In genomic region chr3:112392393-112393359, GRCh38 we compare ENCODE assay signal across 18 cellular contexts. TPM values are rescaled to one million over a fixed set of nuclear protein-coding genes. Genes with fewer than 3 reads are reported as not detected.
DNase-seq lines count a peak whose midpoint lies in the region; ATAC-seq and TF ChIP-seq lines count a peak whose summit lies in the region.
"Had no signal": no experiment of that assay in that cellular context is flagged by ENCODE, and none has a peak within 500 bp of the region (broad histone marks: within the 10 kb centered on the region; RNA-seq: fewer than 3 reads in every experiment).

No MANE protein-coding gene starts in this region.

- no peak for ATAC-seq in effector memory CD8-positive, alpha-beta T cell (replicated peaks)
- ATAC-seq: stimulated activated effector memory CD8-positive, alpha-beta T cell treated with anti-CD3 and anti-CD28 coated beads, Interleukin-12 subunit alpha, Interleukin-12 subunit beta, amount 100 ng/mL, for 72 hours had no signal

- H2AFZ ChIP-seq in osteoblast (ENCODE audit: low read length): no peak overlapping the region

- CTCF ChIA-PET in MCF 10A (lab: Yijun Ruan, JAX): interaction anchor here (0.7 to 1.0 kb wide), 2 partner anchors 17 to 376 kb away, joined by 3 read pairs; no protein-coding TSS in a partner anchor

- POLR2A ChIA-PET in MCF 10A (lab: Yijun Ruan, JAX): no interaction called here

- H3K4me1 Mint-ChIP-seq in MCF 10A (ENCODE audit: insufficient read depth, unreplicated experiment): peaks cover 28% of the 10 kb centered on the region
- no peaks in the 10 kb centered on the region for H3K4me1 Mint-ChIP-seq in effector memory CD8-positive, alpha-beta T cell (ENCODE audit: low read depth in 2 of 2)

- no TSS peak for BruUV-seq in MCF 10A (replicated peaks; lab: Mats Ljungman, UMichigan)

- H3K9me3 ChIP-seq in breast epithelium (no peaks in the 10 kb centered on the region), osteoblast (ENCODE audit: low read depth, low read length) (no peaks in the 10 kb centered on the region)
- H3K9me3 ChIP-seq: vagina had no signal

- no peaks in the 10 kb centered on the region for H3K36me3 Mint-ChIP-seq in MCF 10A (ENCODE audit: insufficient read depth, unreplicated experiment)
- no peaks in the 10 kb centered on the region for H3K36me3 Mint-ChIP-seq in effector memory CD8-positive, alpha-beta T cell (ENCODE audit: insufficient read depth)
- H3K36me3 Mint-ChIP-seq: stimulated activated effector memory CD8-positive, alpha-beta T cell treated with anti-CD3 and anti-CD28 coated beads, Interleukin-12 subunit alpha, Interleukin-12 subunit beta, amount 100 ng/mL, for 72 hours had no signal

- H3K9me3 Mint-ChIP-seq in MCF 10A (ENCODE audit: unreplicated experiment): no peaks in the 10 kb centered on the region
- no peaks in the 10 kb centered on the region for H3K9me3 Mint-ChIP-seq in effector memory CD8-positive, alpha-beta T cell

- no peaks in the 10 kb centered on the region for H3K36me3 ChIP-seq in breast epithelium
- no peaks in the 10 kb centered on the region for H3K36me3 ChIP-seq in osteoblast (ENCODE audit: insufficient read depth, low read length)
- H3K36me3 ChIP-seq: vagina had no signal

- no peak overlapping the region for H3K4me2 ChIP-seq in osteoblast (ENCODE audit: insufficient read depth, low read length)

- H3K4me3 Mint-ChIP-seq in MCF 10A (ENCODE audit: unreplicated experiment): no peak overlapping the region
- no peak overlapping the region for H3K4me3 Mint-ChIP-seq in effector memory CD8-positive, alpha-beta T cell
- H3K4me3 Mint-ChIP-seq: H9; stimulated activated effector memory CD8-positive, alpha-beta T cell treated with anti-CD3 and anti-CD28 coated beads, Interleukin-12 subunit alpha, Interleukin-12 subunit beta, amount 100 ng/mL, for 72 hours had no signal

- H4K20me1 ChIP-seq in osteoblast (ENCODE audit: insufficient read depth, low read length): no peaks in the 10 kb centered on the region

- intact Hi-C loops in breast epithelium (cut with DNase I; ENCODE audit: low total_unique reads) (no loop called here), MCF 10A (cut with micrococcal nuclease) (no loop called here)

- H3K27me3 ChIP-seq in breast epithelium: no peaks in the 10 kb centered on the region
- H3K27me3 ChIP-seq in osteoblast (ENCODE audit: insufficient read depth, low read length): no peaks in the 10 kb centered on the region
- H3K27me3 ChIP-seq: vagina had no signal

- H3K4me1 ChIP-seq in breast epithelium: no peaks in the 10 kb centered on the region
- peaks cover 24% of the 10 kb centered on the region for H3K4me1 ChIP-seq in osteoblast (ENCODE audit: insufficient read depth, low read length)

- H3K79me2 ChIP-seq in osteoblast (ENCODE audit: insufficient read depth, low read length): no peaks in the 10 kb centered on the region

- DNase-seq in breast epithelium (ENCODE audit: low spot score in 2 of 2) (no peak), MCF 10A (ENCODE audit: unreplicated experiment) (no peak), coronary artery (ENCODE audit: low spot score) (no peak), osteoblast (ENCODE audit: insufficient read length, low spot score, missing footprints) (no peak), Kasumi-1 (lab: John Stamatoyannopoulos, UW) (no peak), NAMALWA (ENCODE audit: low spot score) (no peak), NCI-H2171 (lab: John Stamatoyannopoulos, UW) (no peak)
- DNase-seq in effector memory CD8-positive, alpha-beta T cell: no peak
- DNase-seq: activated CD4-positive, alpha-beta T cell treated with anti-CD3 and anti-CD28 coated beads, Interleukin-2, amount 50 U/mL, for 4 hours; foreskin fibroblast; H9; KG1; NCI-H1048; NCI-H2029; NCI-H446 treated with DMSO at 0.1 percent for 48 hours had no signal

- TF ChIP-seq CTCF in breast epithelium (IDR thresholded peaks at IDR 0.05) (no peak), MCF 10A (IDR thresholded peaks at IDR 0.05; ENCODE audit: unreplicated experiment) (no peak), coronary artery (IDR thresholded peaks at IDR 0.05) (no peak), osteoblast (IDR thresholded peaks at IDR 0.05; ENCODE audit: extremely low read depth, low read depth, low read length) (no peak)

- H3K27me3 Mint-ChIP-seq in MCF 10A (ENCODE audit: insufficient read depth, unreplicated experiment): no peaks in the 10 kb centered on the region
- H3K27me3 Mint-ChIP-seq in effector memory CD8-positive, alpha-beta T cell: peaks cover 4 to 6% of the 10 kb centered on the region in 2 donors

- H3K4me3 ChIP-seq in breast epithelium (no peak overlapping the region), coronary artery (no peak overlapping the region), osteoblast (ENCODE audit: insufficient read depth, low read length) (no peak overlapping the region)
- H3K4me3 ChIP-seq: vagina had no signal

- H3K27ac ChIP-seq in breast epithelium (peak overlapping the region; percentile 33 to 83), coronary artery (peak overlapping the region; percentile 5 to 64), osteoblast (ENCODE audit: low read depth, low read length) (peak overlapping the region; percentile 93)

- no peak for TF ChIP-seq POLR2A in breast epithelium (IDR thresholded peaks at IDR 0.05)

- no peak overlapping the region for H3K27ac Mint-ChIP-seq in MCF 10A (ENCODE audit: low read depth, unreplicated experiment)
- no peak overlapping the region for H3K27ac Mint-ChIP-seq in effector memory CD8-positive, alpha-beta T cell
- H3K27ac Mint-ChIP-seq: stimulated activated effector memory CD8-positive, alpha-beta T cell treated with anti-CD3 and anti-CD28 coated beads, Interleukin-12 subunit alpha, Interleukin-12 subunit beta, amount 100 ng/mL, for 72 hours had no signal

RNA-seq across cellular contexts. Expression of gene CD200, which starts 59.7 kb away (rescaled TPM):
- total RNA-seq in breast epithelium (10 to 100 TPM in 2 of 3 donors, 1 to 10 TPM in 1; 4.8 to 20.8 (median 17.0) TPM), MCF 10A (2022) (0.44 TPM in 1 of 2 replicates, not detected in the other), osteoblast (1.5 and 3.3 TPM in 2 replicates)
- total RNA-seq: Daoy had no signal

Comparison
In these comparisons a context has a peak if more than half of its experiments do, and no peak if none do; other contexts are left out.
1. H3K27ac ChIP-seq: peak in every context shown above with its lines; median percentile 93 in osteoblast; 58 in breast epithelium; 34 in coronary artery.